8 cellular contexts compared by ENCODE assay signal in the genomic region with DNA sequence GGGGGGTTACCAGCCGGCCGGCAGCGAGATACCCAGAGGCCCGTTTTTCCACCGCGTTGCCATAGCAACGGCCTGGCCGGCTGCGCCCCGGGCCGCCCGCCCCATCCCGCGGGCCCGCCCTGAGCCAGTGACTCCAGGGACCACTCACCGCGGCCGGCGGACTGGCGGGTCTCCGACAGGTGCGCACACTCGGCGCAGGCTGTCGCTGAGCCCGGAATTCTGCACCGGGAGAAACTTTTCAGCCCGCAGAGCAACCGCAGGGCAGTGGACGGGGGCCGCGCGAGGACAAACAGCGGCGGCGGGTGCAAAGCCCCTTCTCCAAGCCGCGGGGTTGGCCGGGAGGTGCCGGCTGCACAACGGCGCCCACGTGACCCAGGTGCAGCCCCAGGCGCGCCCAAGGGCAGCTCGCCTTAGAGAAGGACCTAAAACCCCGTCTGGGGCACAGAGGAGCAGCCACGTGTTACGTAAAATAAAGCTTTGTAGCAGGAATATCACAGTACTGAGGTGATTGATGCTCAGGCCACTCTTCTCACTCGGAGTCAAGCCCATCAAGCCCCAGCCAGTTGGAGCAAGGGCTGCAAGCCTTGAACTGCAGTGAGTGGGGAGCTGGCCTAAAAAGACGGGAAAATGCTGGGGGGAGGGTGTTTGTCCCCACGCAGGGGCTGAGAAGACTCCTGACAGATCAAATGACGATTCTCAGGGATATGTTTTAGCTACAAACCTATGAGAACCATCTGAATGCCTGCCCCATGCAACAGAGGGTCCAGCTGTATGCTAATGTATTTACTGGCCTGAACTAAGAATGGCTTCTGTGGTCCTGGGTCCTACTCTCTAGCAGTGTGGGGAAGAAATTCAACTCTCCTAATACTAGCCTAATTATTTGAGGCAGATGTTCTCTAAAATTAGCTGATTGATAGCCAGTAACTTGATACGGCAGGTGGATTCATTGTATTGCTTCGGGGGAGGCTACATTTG. TPM values are rescaled to one million over a fixed set of nuclear protein-coding genes. Genes with fewer than 3 reads are reported as not detected.
A peak's percentile ranks its signal among the peaks of the same experiment; 100 is the strongest.
DNase-seq lines count a peak whose midpoint lies in the region; ATAC-seq and TF ChIP-seq lines count a peak whose summit lies in the region.

A gene (minus strand): TSS at position 294 of the 975 bp plus-strand sequence. CDS start 119,323 bp downstream, outside the sequence.

- peak within 1 kb of the TSS; percentile 83 for H3K9ac ChIP-seq in HCT116 (ENCODE audit: low read length)

- RAD21 ChIA-PET in HCT116 (lab: Charles Lee; ENCODE audit: low non-redundant PET in 1 of 2, low total read pairs in 2 of 2, uncharacterized antibody in 2 of 2, unreplicated experiment in 2 of 2) = no interaction called here

- no peak for TF ChIP-seq RAD21 in HCT116 (IDR thresholded peaks at IDR 0.05; ENCODE audit: low read depth)

- POLR2A ChIA-PET in HCT116 (lab: Charles Lee) = no interaction called here

- H3K4me3 Mint-ChIP-seq in T-helper 17 cell = peak within 1 kb of the TSS; percentile 81

- H3K9me3 ChIP-seq in HCT116 (ENCODE audit: control insufficient read depth in 1 of 2, insufficient read depth in 1 of 2, low read depth in 1 of 2, low read length in 2 of 2) = no peaks in the 10 kb centered on the region
- H3K9me3 ChIP-seq in T-helper 17 cell (ENCODE audit: control insufficient read depth, low read length, poor library complexity, severe bottlenecking) = no peaks in the 10 kb centered on the region
- H3K9me3 ChIP-seq in muscle layer of duodenum (ENCODE audit: control insufficient read depth in 1 of 2, low read length in 2 of 2) = no peaks in the 10 kb centered on the region
- no peaks in the 10 kb centered on the region for H3K9me3 ChIP-seq in tibial artery

- peaks cover 7% of the 10 kb centered on the region for H3K4me1 Mint-ChIP-seq in T-helper 17 cell

- no peaks in the 10 kb centered on the region for H3K9me2 ChIP-seq in HCT116 (ENCODE audit: insufficient read depth)

- TF ChIP-seq CTCF in HCT116 (IDR thresholded peaks at IDR 0.05 in 2 of 3, conservative IDR thresholded peaks at IDR 0.05 in 1 of 3; ENCODE audit: borderline replicate concordance in 1 of 3, insufficient read depth in 1 of 3, low read depth in 2 of 3, low read length in 2 of 3) = no peak
- no peak for TF ChIP-seq CTCF in epithelial cell of proximal tubule (conservative IDR thresholded peaks at IDR 0.05; ENCODE audit: low read depth, low read length)
- no peak for TF ChIP-seq CTCF in tibial artery (IDR thresholded peaks at IDR 0.05)

- CTCF ChIA-PET in HCT116 (lab: Charles Lee) = no interaction called here

- H3K4me1 ChIP-seq in HCT116 (ENCODE audit: control insufficient read depth in 1 of 2, insufficient read depth in 2 of 2, low read length in 2 of 2) = peaks cover 6 to 19% of the 10 kb centered on the region in 2 experiments; a peak in 3 of 4 replicates
- peaks cover 0 to 9% of the 10 kb centered on the region in 2 donors for H3K4me1 ChIP-seq in muscle layer of duodenum (ENCODE audit: control insufficient read depth in 1 of 2, insufficient read depth in 2 of 2, low read length in 2 of 2)
- H3K4me1 ChIP-seq in tibial artery = peaks cover 0 to 11% (median 9%) of the 10 kb centered on the region in 4 donors

- H3K36me3 ChIP-seq in HCT116 (ENCODE audit: control insufficient read depth in 1 of 2, insufficient read depth in 2 of 2, low read length in 2 of 2) = no peaks in the 10 kb centered on the region
- no peaks in the 10 kb centered on the region for H3K36me3 ChIP-seq in muscle layer of duodenum (ENCODE audit: control insufficient read depth in 1 of 2, insufficient read depth in 2 of 2, low read length in 2 of 2)
- H3K36me3 ChIP-seq in tibial artery = no peaks in the 10 kb centered on the region

- no peak for TF ChIP-seq POLR2A in HCT116 (IDR thresholded peaks at IDR 0.05; ENCODE audit: borderline replicate concordance, extremely low read depth, insufficient read depth, insufficient read length)

- BruUV-seq in HCT116 (replicated peaks; lab: Mats Ljungman, UMichigan) = no TSS peak

- H3K4me3 ChIP-seq in HCT116 (replicated peaks in 1 of 2; ENCODE audit: low read depth in 1 of 2, low read length in 2 of 2) (peak within 1 kb of the TSS; percentile 68 to 76), epithelial cell of proximal tubule (ENCODE audit: low read depth, low read length) (peak within 1 kb of the TSS; percentile 86), muscle layer of duodenum (ENCODE audit: low read depth in 1 of 2, low read length in 2 of 2) (peak within 1 kb of the TSS; percentile 60 to 84), tibial artery (peak within 1 kb of the TSS; percentile 15 to 48)

- no peaks in the 10 kb centered on the region; the same call in 1 of the 2 replicates for H4K20me1 ChIP-seq in HCT116 (ENCODE audit: insufficient read depth)

- no peaks in the 10 kb centered on the region for H3K79me2 ChIP-seq in HCT116 (ENCODE audit: insufficient read depth, low read length)

- ATAC-seq in HCT116 (peak; percentile 95), T-helper 17 cell (peak; percentile 54)

- H3K27me3 ChIP-seq in HCT116 (ENCODE audit: insufficient read depth, low read length) (no peaks in the 10 kb centered on the region), muscle layer of duodenum (ENCODE audit: low read depth, low read length) (no peaks in the 10 kb centered on the region), tibial artery (peaks cover 0 to 40% of the 10 kb centered on the region in 2 donors)

- DNase-seq in NCI-H2081 (lab: John Stamatoyannopoulos, UW) (peak; percentile 79 to 80), NCI-H2081 treated with DMSO at 0.1 percent for 48 hours (lab: John Stamatoyannopoulos, UW) (no peak), HCT116 (ENCODE audit: low read depth, low spot score) (peak; percentile 34), NCI-H1092 (lab: John Stamatoyannopoulos, UW) (peak; percentile 59), T-helper 17 cell (no peak), epithelial cell of proximal tubule (ENCODE audit: low read depth) (no peak), tibial artery (no peak)

- peak within 1 kb of the TSS; percentile 97 for H2AFZ ChIP-seq in HCT116 (ENCODE audit: low read depth, low read length, poor library complexity, severe bottlenecking)

- peaks cover 3% of the 10 kb centered on the region for H3K36me3 Mint-ChIP-seq in T-helper 17 cell (ENCODE audit: low read depth)

- H3K27ac Mint-ChIP-seq in T-helper 17 cell = no peak within 1 kb of the TSS

- H3K27me3 Mint-ChIP-seq in T-helper 17 cell = peaks cover 78% of the 10 kb centered on the region

- intact Hi-C loops in HCT116 (cut with micrococcal nuclease) (no loop called here), tibial artery (cut with DNase I; ENCODE audit: low total_unique reads) (no loop called here)

- H3K4me2 ChIP-seq in HCT116 (ENCODE audit: low read length) = peak within 1 kb of the TSS; percentile 97

- H3K27ac ChIP-seq in HCT116 (ENCODE audit: low read depth, low read length) = peak within 1 kb of the TSS; percentile 27; the same call in 1 of the 2 replicates
- peak within 1 kb of the TSS; percentile 16 for H3K27ac ChIP-seq in muscle layer of duodenum (ENCODE audit: low read length)
- H3K27ac ChIP-seq in tibial artery = no peak within 1 kb of the TSS

TF ChIP-seq in HCT116, 20 proteins besides CTCF, POLR2A, EP300 and RAD21:
- TF ChIP-seq SIN3A (IDR thresholded peaks at IDR 0.05; ENCODE audit: low read depth) (peak; percentile 5; the same call in 1 of the 2 replicates), SP1 (IDR thresholded peaks at IDR 0.05; ENCODE audit: low read depth) (no peak), ZFX (IDR thresholded peaks at IDR 0.05) (peak; percentile 52; the same call in 1 of the 2 replicates), YY1 (IDR thresholded peaks at IDR 0.05; ENCODE audit: extremely low read depth, insufficient replicate concordance, low read depth, low read length) (peak; percentile 7), POLR2AphosphoS5 (IDR thresholded peaks at IDR 0.05; ENCODE audit: low read depth, low read length) (peak; percentile 66)
- TF ChIP-seq, protein P1, sequence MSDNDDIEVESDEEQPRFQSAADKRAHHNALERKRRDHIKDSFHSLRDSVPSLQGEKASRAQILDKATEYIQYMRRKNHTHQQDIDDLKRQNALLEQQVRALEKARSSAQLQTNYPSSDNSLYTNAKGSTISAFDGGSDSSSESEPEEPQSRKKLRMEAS (IDR thresholded peaks at IDR 0.05) = peak; percentile 80

RNA-seq across cellular contexts. Expression of the gene that starts here (rescaled TPM):
- total RNA-seq in HCT116 (2021; ENCODE audit: unreplicated experiment) (10.9 TPM), T-helper 17 cell (under 1 TPM; 0.55 to 0.62 TPM), epithelial cell of proximal tubule (13.0 and 14.4 TPM in 2 replicates)
- 3.7 and 5.7 TPM in 2 replicates for polyA plus RNA-seq in HCT116 (2012)

Comparison
In these comparisons a context has a peak if more than half of its experiments do, and no peak if none do; other contexts are left out.
1. DNase-seq: peak in NCI-H2081 (2 of 2), HCT116 (single experiment) and NCI-H1092 (single experiment); none in NCI-H2081 treated with DMSO at 0.1 percent for 48 hours (single experiment), T-helper 17 cell (0 of 3), epithelial cell of proximal tubule (single experiment) and tibial artery (0 of 2).
2. Peak in ATAC-seq in T-helper 17 cell; RNA of the gene not detected or under 1 TPM.
3. H3K27ac ChIP-seq: peak in HCT116 (single experiment) and muscle layer of duodenum (single experiment); none in tibial artery (0 of 2).
4. H3K4me3 ChIP-seq: peak in every context shown above with its lines; median percentile 86 in epithelial cell of proximal tubule; 72 in HCT116; 72 in muscle layer of duodenum; 32 in tibial artery.